In genomic region chr17:55680983-55681382, GRCh38 we compare ENCODE assay signal across 2 cellular contexts.
TF ChIP-seq lines count a peak whose summit lies in the region.

No MANE protein-coding gene starts in this region.

TF ChIP-seq in GM23338, 12 proteins besides CTCF, POLR2A, EP300 and RAD21:
- TF ChIP-seq ZNF462 (CRISPR knock-in tag; IDR thresholded peaks at IDR 0.05): no peak
- no peak for TF ChIP-seq ZNF114 (CRISPR knock-in tag; IDR thresholded peaks at IDR 0.05)
- TF ChIP-seq EZH2 (IDR thresholded peaks at IDR 0.05; ENCODE audit: low read depth, unreplicated experiment): no peak
- no peak for TF ChIP-seq NANOG (IDR thresholded peaks at IDR 0.05; ENCODE audit: borderline replicate concordance)

TF ChIP-seq in K562, 482 proteins besides CTCF, POLR2A, EP300 and RAD21 (continued from another document):
- TF ChIP-seq PRDM10 (IDR thresholded peaks at IDR 0.05; ENCODE audit: partially characterized antibody) (no peak), TBL1XR1 (IDR thresholded peaks at IDR 0.05; ENCODE audit: low read length in 2 of 2) (no peak), SRSF3 (IDR thresholded peaks at IDR 0.05; ENCODE audit: insufficient read depth, low read length) (no peak), MCM5 (IDR thresholded peaks at IDR 0.05; ENCODE audit: low read depth) (no peak)
